ENCODE assay signal across 22 cellular contexts in genomic region chr14:100816950-100817901, GRCh38. TPM values are rescaled to one million over a fixed set of nuclear protein-coding genes. Genes with fewer than 3 reads are reported as not detected.
"Had no signal": no experiment of that assay in that cellular context is flagged by ENCODE, and none has a peak within 500 bp of the region (broad histone marks: within the 10 kb centered on the region; RNA-seq: fewer than 3 reads in every experiment).

No MANE protein-coding gene starts in this region.

- H3K27ac Mint-ChIP-seq: activated B cell treated with CpG ODN at 0.5 μM for 24 hours; activated CD8-positive, alpha-beta T cell treated with anti-CD3 and anti-CD28 coated beads for 36 hours; activated naive CD8-positive, alpha-beta T cell treated with anti-CD3 and anti-CD28 coated beads, Interleukin-2, amount 10 ng/mL, durations not matched to agents 7 days and 5 days; activated T-helper 17 cell treated with anti-CD3 and anti-CD28 coated beads, Interleukin-2, amount 50 U/mL, for 72 hours; mesothelial cell of epicardium; stimulated activated naive B cell treated with anti-CD40 and anti-IgM and Interleukin-4, amounts not matched to agents 10 μg/mL and 1 μg/mL and 100 μg/mL, for 72 hours; T-helper 2 cell treated with Interferon-gamma antibody and Interleukin-4, amounts not matched to agents 5 μg/mL and 100 μg/mL, for 36 hours had no signal

- H3K4me3 Mint-ChIP-seq: activated B cell treated with CpG ODN at 0.5 μM for 24 hours; activated CD8-positive, alpha-beta T cell treated with anti-CD3 and anti-CD28 coated beads for 36 hours; activated naive CD8-positive, alpha-beta T cell treated with anti-CD3 and anti-CD28 coated beads, Interleukin-2, amount 10 ng/mL, durations not matched to agents 7 days and 5 days; activated T-helper 17 cell treated with anti-CD3 and anti-CD28 coated beads, Interleukin-2, amount 50 U/mL, for 72 hours; brain; mesothelial cell of epicardium; stimulated activated naive B cell treated with anti-CD40 and anti-IgM and Interleukin-4, amounts not matched to agents 10 μg/mL and 1 μg/mL and 100 μg/mL, for 72 hours; T-helper 2 cell treated with Interferon-gamma antibody and Interleukin-4, amounts not matched to agents 5 μg/mL and 100 μg/mL, for 36 hours had no signal

- H3K27ac ChIP-seq: epithelial cell of prostate, sigmoid colon, upper lobe of right lung had no signal

- H3K27me3 ChIP-seq: upper lobe of right lung had no signal

- ATAC-seq: activated CD8-positive, alpha-beta T cell treated with anti-CD3 and anti-CD28 coated beads for 36 hours; activated T-helper 17 cell treated with anti-CD3 and anti-CD28 coated beads, Interleukin-2, amount 50 U/mL, for 72 hours; stimulated activated naive B cell treated with anti-CD40 and anti-IgM and Interleukin-4, amounts not matched to agents 10 μg/mL and 1 μg/mL and 100 μg/mL, for 72 hours; upper lobe of right lung had no signal

- H3K4me3 ChIP-seq: lung, sigmoid colon, upper lobe of right lung had no signal

- H3K4me1 Mint-ChIP-seq: activated B cell treated with CpG ODN at 0.5 μM for 24 hours; activated naive CD8-positive, alpha-beta T cell treated with anti-CD3 and anti-CD28 coated beads, Interleukin-2, amount 10 ng/mL, durations not matched to agents 7 days and 5 days; activated T-helper 17 cell treated with anti-CD3 and anti-CD28 coated beads, Interleukin-2, amount 50 U/mL, for 72 hours; stimulated activated naive B cell treated with anti-CD40 and anti-IgM and Interleukin-4, amounts not matched to agents 10 μg/mL and 1 μg/mL and 100 μg/mL, for 72 hours had no signal

- H3K36me3 ChIP-seq: sigmoid colon, upper lobe of right lung had no signal

- H3K9me3 ChIP-seq: sigmoid colon, upper lobe of right lung had no signal

- H3K9me3 Mint-ChIP-seq: activated CD8-positive, alpha-beta T cell treated with anti-CD3 and anti-CD28 coated beads for 36 hours; activated naive CD8-positive, alpha-beta T cell treated with anti-CD3 and anti-CD28 coated beads, Interleukin-2, amount 10 ng/mL, durations not matched to agents 7 days and 5 days; T-helper 2 cell treated with Interferon-gamma antibody and Interleukin-4, amounts not matched to agents 5 μg/mL and 100 μg/mL, for 36 hours had no signal

- DNase-seq: activated B cell treated with CpG ODN at 0.5 μM for 24 hours; activated CD4-positive, alpha-beta T cell treated with anti-CD3 and anti-CD28 coated beads for 48 hours; activated CD8-positive, alpha-beta T cell treated with anti-CD3 and anti-CD28 coated beads for 36 hours; activated naive CD4-positive, alpha-beta T cell treated with Interleukin-2 at 50 U/mL for 16 hours; activated naive CD8-positive, alpha-beta T cell treated with anti-CD3 and anti-CD28 coated beads, Interleukin-2, amount 10 ng/mL, durations not matched to agents 7 days and 5 days; activated T-cell treated with anti-CD3 and anti-CD28 coated beads, Interleukin-2, amount 50 U/mL, for 1 hour; amygdala; caudate nucleus; foreskin fibroblast; hippocampal formation; islet precursor cell; sigmoid colon; stimulated activated naive B cell treated with anti-CD40 and anti-IgM and Interleukin-4, amounts not matched to agents 10 μg/mL and 1 μg/mL and 100 μg/mL, for 72 hours; upper lobe of right lung had no signal

- H3K4me1 ChIP-seq: sigmoid colon, upper lobe of right lung had no signal

RNA-seq across cellular contexts. Expression of gene MEG3, which starts 8.7 kb away (rescaled TPM):
- total RNA-seq: activated B cell treated with CpG ODN at 0.5 μM for 24 hours; activated CD8-positive, alpha-beta T cell treated with anti-CD3 and anti-CD28 coated beads for 36 hours; activated naive CD8-positive, alpha-beta T cell treated with anti-CD3 and anti-CD28 coated beads, Interleukin-2, amount 10 ng/mL, durations not matched to agents 7 days and 5 days; activated T-helper 17 cell treated with anti-CD3 and anti-CD28 coated beads, Interleukin-2, amount 50 U/mL, for 72 hours; osteocyte had no signal
- polyA plus RNA-seq: neural cell had no signal
